In genomic region chrX:54641530-54641929, GRCh38 we compare ENCODE assay signal across 23 cellular contexts.
DNase-seq lines count a peak whose midpoint lies in the region; ATAC-seq, FAIRE-seq and TF ChIP-seq lines count a peak whose summit lies in the region.
"Had no signal": no experiment of that assay in that cellular context is flagged by ENCODE, and none has a peak within 500 bp of the region (broad histone marks: within the 10 kb centered on the region; RNA-seq: fewer than 3 reads in every experiment).

No MANE protein-coding gene starts in this region.

- peaks cover 14% of the 10 kb centered on the region for H3K4me1 Mint-ChIP-seq in CD4-positive, alpha-beta T cell (ENCODE audit: low read depth)
- peaks cover 2% of the 10 kb centered on the region for H3K4me1 Mint-ChIP-seq in endodermal cell

- POLR2A ChIA-PET in CD4-positive, alpha-beta T cell (lab: Charles Lee), result no interaction called here

- no peaks in the 10 kb centered on the region for H4K20me1 ChIP-seq in osteoblast (ENCODE audit: insufficient read depth, low read length)

- H3K4me3 ChIP-seq in endodermal cell (ENCODE audit: low read length), result no peak overlapping the region
- H3K4me3 ChIP-seq in osteoblast (ENCODE audit: insufficient read depth, low read length), result no peak overlapping the region
- H3K4me3 ChIP-seq: cardiac muscle cell, GM12878, lower lobe of right lung, pancreas, right lobe of liver had no signal

- H3K9me3 Mint-ChIP-seq in CD4-positive, alpha-beta T cell, result no peaks in the 10 kb centered on the region
- peaks cover 32% of the 10 kb centered on the region for H3K9me3 Mint-ChIP-seq in endodermal cell
- H3K9me3 Mint-ChIP-seq: CD4-positive, CD25-positive, alpha-beta regulatory T cell; dendritic cell treated with granulocyte-macrophage colony-stimulating factor and Interleukin-4, amounts not matched to agents 40 ng/mL and 50 ng/mL, for 4 days had no signal

- no peak for ATAC-seq in CD4-positive, alpha-beta T cell (ENCODE audit: poor library complexity)
- ATAC-seq: activated CD4-positive, alpha-beta T cell treated with anti-CD3 and anti-CD28 coated beads for 36 hours; GM12878; lower lobe of right lung; pancreas had no signal

- H3K27ac Mint-ChIP-seq in CD4-positive, alpha-beta T cell, result peak overlapping the region; percentile 98
- no peak overlapping the region for H3K27ac Mint-ChIP-seq in endodermal cell
- H3K27ac Mint-ChIP-seq: dendritic cell treated with granulocyte-macrophage colony-stimulating factor and Interleukin-4, amounts not matched to agents 40 ng/mL and 50 ng/mL, for 4 days had no signal

- no peak overlapping the region for H2AFZ ChIP-seq in osteoblast (ENCODE audit: low read length)

- CTCF ChIA-PET in CD4-positive, alpha-beta T cell (lab: Charles Lee), result no interaction called here

- H3K4me2 ChIP-seq in osteoblast (ENCODE audit: insufficient read depth, low read length), result no peak overlapping the region
- H3K4me2 ChIP-seq: KMS-11 had no signal

- H3K36me3 Mint-ChIP-seq in CD4-positive, alpha-beta T cell (ENCODE audit: low read depth), result no peaks in the 10 kb centered on the region
- no peaks in the 10 kb centered on the region for H3K36me3 Mint-ChIP-seq in endodermal cell (ENCODE audit: low read depth)
- H3K36me3 Mint-ChIP-seq: CD4-positive, CD25-positive, alpha-beta regulatory T cell had no signal

- H3K27ac ChIP-seq in CD4-positive, alpha-beta T cell (ENCODE audit: low read depth, low read length), result no peak overlapping the region
- no peak overlapping the region for H3K27ac ChIP-seq in endodermal cell (ENCODE audit: low read depth, low read length)
- no peak overlapping the region for H3K27ac ChIP-seq in osteoblast (ENCODE audit: low read depth, low read length)
- no peak overlapping the region for H3K27ac ChIP-seq in substantia nigra (ENCODE audit: low read depth, low read length, poor library complexity, severe bottlenecking)
- H3K27ac ChIP-seq: KMS-11, pancreas had no signal

- intact Hi-C loops in CD4-positive, alpha-beta T cell (cut with DNase I, micrococcal nuclease), result loop anchor here in 1 of 2 experiments (5.0 to 10.0 kb wide), 3 partner anchors 146 to 1073 kb away; partner anchors contain the start of genes FAM120C and RRAGB

- no peaks in the 10 kb centered on the region for H3K79me2 ChIP-seq in osteoblast (ENCODE audit: insufficient read depth, low read length)

- H3K36me3 ChIP-seq in endodermal cell (ENCODE audit: control insufficient read depth, insufficient read depth, low read length) (no peaks in the 10 kb centered on the region), osteoblast (ENCODE audit: insufficient read depth, low read length) (no peaks in the 10 kb centered on the region)
- H3K36me3 ChIP-seq: cardiac muscle cell, lower lobe of right lung, pancreas, right lobe of liver had no signal

- H3K4me3 Mint-ChIP-seq in CD4-positive, alpha-beta T cell, result no peak overlapping the region
- no peak overlapping the region for H3K4me3 Mint-ChIP-seq in endodermal cell
- H3K4me3 Mint-ChIP-seq: activated CD4-positive, alpha-beta T cell treated with anti-CD3 and anti-CD28 coated beads for 36 hours; dendritic cell treated with granulocyte-macrophage colony-stimulating factor and Interleukin-4, amounts not matched to agents 40 ng/mL and 50 ng/mL, for 4 days had no signal

- H3K4me1 ChIP-seq in endodermal cell (ENCODE audit: control insufficient read depth, insufficient read depth, low read length), result no peaks in the 10 kb centered on the region
- no peaks in the 10 kb centered on the region for H3K4me1 ChIP-seq in osteoblast (ENCODE audit: insufficient read depth, low read length)
- H3K4me1 ChIP-seq: lower lobe of right lung, pancreas, right lobe of liver had no signal

- TF ChIP-seq CTCF in CD4-positive, alpha-beta T cell (IDR thresholded peaks at IDR 0.05), result no peak
- no peak for TF ChIP-seq CTCF in endodermal cell (conservative IDR thresholded peaks at IDR 0.05)
- TF ChIP-seq CTCF in osteoblast (IDR thresholded peaks at IDR 0.05; ENCODE audit: extremely low read depth, low read depth, low read length), result no peak

- no peaks in the 10 kb centered on the region for H3K9me3 ChIP-seq in CD4-positive, alpha-beta T cell (ENCODE audit: control insufficient read depth, low read length)
- no peaks in the 10 kb centered on the region for H3K9me3 ChIP-seq in endodermal cell (ENCODE audit: control insufficient read depth, low read length)
- H3K9me3 ChIP-seq in osteoblast (ENCODE audit: low read depth, low read length), result no peaks in the 10 kb centered on the region
- H3K9me3 ChIP-seq: lower lobe of right lung, pancreas, right lobe of liver had no signal

- H3K27me3 Mint-ChIP-seq in CD4-positive, alpha-beta T cell, result no peaks in the 10 kb centered on the region
- H3K27me3 Mint-ChIP-seq in endodermal cell (ENCODE audit: insufficient read depth), result no peaks in the 10 kb centered on the region
- H3K27me3 Mint-ChIP-seq: activated CD4-positive, alpha-beta T cell treated with anti-CD3 and anti-CD28 coated beads for 36 hours; CD4-positive, CD25-positive, alpha-beta regulatory T cell; dendritic cell treated with granulocyte-macrophage colony-stimulating factor and Interleukin-4, amounts not matched to agents 40 ng/mL and 50 ng/mL, for 4 days had no signal

- H3K27me3 ChIP-seq in CD4-positive, alpha-beta T cell (ENCODE audit: control insufficient read depth, insufficient read depth, low read length), result no peaks in the 10 kb centered on the region
- no peaks in the 10 kb centered on the region for H3K27me3 ChIP-seq in endodermal cell (ENCODE audit: control insufficient read depth, insufficient read depth, low read length, poor library complexity, severe bottlenecking)
- no peaks in the 10 kb centered on the region for H3K27me3 ChIP-seq in osteoblast (ENCODE audit: insufficient read depth, low read length)
- H3K27me3 ChIP-seq: cardiac muscle cell, right lobe of liver had no signal

- no peak for FAIRE-seq in GM19239 (lab: Jason Lieb, UNC)
- FAIRE-seq: GM12878, H54, pancreas, TTC549 had no signal

- H3K9ac ChIP-seq in endodermal cell (ENCODE audit: extremely low read depth, low read length, poor library complexity, severe bottlenecking), result no peak overlapping the region
- H3K9ac ChIP-seq: KMS-11 had no signal

- DNase-seq in CD4-positive, alpha-beta T cell, result no peak
- peak; percentile 9 for DNase-seq in NCI-H2107 (lab: John Stamatoyannopoulos, UW)
- DNase-seq in endodermal cell, result peak; percentile 60
- peak; percentile 34 for DNase-seq in osteoblast (ENCODE audit: insufficient read length, low spot score, missing footprints)
- DNase-seq in substantia nigra (lab: John Stamatoyannopoulos, UW), result no peak
- no peak for DNase-seq in GM03348 (ENCODE audit: low spot score)
- no peak for DNase-seq in GM19239 (ENCODE audit: insufficient read length, low spot score)
- DNase-seq in COLO829 (ENCODE audit: low spot score), result no peak
- DNase-seq: activated CD4-positive, alpha-beta T cell treated with anti-CD3 and anti-CD28 coated beads for 36 hours; amniotic stem cell; CD4-positive, CD25-positive, alpha-beta regulatory T cell; islet precursor cell; lower lobe of right lung; NCI-H1092; pancreas; right lobe of liver; stimulated activated CD4-positive, alpha-beta T cell treated with anti-CD3 and anti-CD28 coated beads, Interleukin-15, amount 100 ng/mL, for 24 hours had no signal

Comparison
In these comparisons a context has a peak if more than half of its experiments do, and no peak if none do; other contexts are left out.
1. DNase-seq: peak in NCI-H2107 (single experiment), endodermal cell (single experiment) and osteoblast (single experiment); none in CD4-positive, alpha-beta T cell (0 of 10), substantia nigra (0 of 49), GM03348 (single experiment), GM19239 (single experiment) and COLO829 (single experiment).